Comparison of ENCODE assay signal across 9 cellular contexts in genomic region chr10:70106958-70107791, GRCh38. TPM values are rescaled to one million over a fixed set of nuclear protein-coding genes. Genes with fewer than 3 reads are reported as not detected.
A peak's percentile ranks its signal among the peaks of the same experiment; 100 is the strongest.
DNase-seq lines count a peak whose midpoint lies in the region; ATAC-seq and TF ChIP-seq lines count a peak whose summit lies in the region.
"Had no signal": no experiment of that assay in that cellular context is flagged by ENCODE, and none has a peak within 500 bp of the region (broad histone marks: within the 10 kb centered on the region; RNA-seq: fewer than 3 reads in every experiment).

No MANE protein-coding gene starts in this region.

- TF ChIP-seq CTCF in 22Rv1 (IDR thresholded peaks at IDR 0.05) (peak; percentile 83), GM13977 (IDR thresholded peaks at IDR 0.05; ENCODE audit: extremely low read depth, insufficient read depth, missing control alignments) (peak; percentile 72), NB4 (IDR thresholded peaks at IDR 0.05; ENCODE audit: low read depth, low read length) (peak; percentile 71)

- ATAC-seq in HG02973 (IDR thresholded peaks at IDR 0.05; ENCODE audit: unreplicated experiment) = no peak

- no peak for TF ChIP-seq POLR2A in NB4 (IDR thresholded peaks at IDR 0.05; ENCODE audit: extremely low read depth, insufficient read length)
- TF ChIP-seq POLR2A in erythroblast (IDR thresholded peaks at IDR 0.05; ENCODE audit: low read length) = no peak

- no peak overlapping the region for H3K4me3 ChIP-seq in NB4 (ENCODE audit: low read depth, low read length)
- H3K4me3 ChIP-seq: HAP-1 had no signal

- peak; percentile 72 for DNase-seq in GM13977 (ENCODE audit: low spot score)
- peak; percentile 64 for DNase-seq in NB4 (ENCODE audit: low read depth)
- DNase-seq in erythroblast (lab: John Stamatoyannopoulos, UW) = peak; percentile 28 to 42
- no peak for DNase-seq in NCI-H2171 treated with DMSO at 0.1 percent for 48 hours (lab: John Stamatoyannopoulos, UW)
- no peak for DNase-seq in activated effector memory CD4-positive, alpha-beta T cell treated with anti-CD3 and anti-CD28 coated beads, Interleukin-2, amount 50 U/mL, for 16 hours
- DNase-seq in G401 (ENCODE audit: low spot score) = no peak

- in situ Hi-C loops in GM13977 (cut with MboI; ENCODE audit: low pct_unique_long_range_greater_than_20kb, low sequenced_read_pairs, unreplicated experiment) (no loop called here), G401 (cut with HindIII; ENCODE audit: low sequenced_read_pairs) (no loop called here)

- H3K27ac ChIP-seq in 22Rv1 = no peak overlapping the region

RNA-seq across cellular contexts. Expression of gene AIFM2, which starts 25.4 kb away (rescaled TPM):
- 0.74 and 0.78 TPM in 2 replicates for total RNA-seq in G401 (2014; rRNA removed; shearing (Covaris generic))

RNA-seq across cellular contexts. Expression of gene TYSND1, which starts 39.3 kb away (rescaled TPM):
- 29.9 and 30.4 TPM in 2 replicates for total RNA-seq in G401 (2014; rRNA removed; shearing (Covaris generic))

RNA-seq across cellular contexts. Expression of gene MACROH2A2, which starts 54.5 kb away (rescaled TPM):
- total RNA-seq in G401 (2014; rRNA removed; shearing (Covaris generic)) = 83.1 and 100 TPM in 2 replicates

Comparison
In these comparisons a context has a peak if more than half of its experiments do, and no peak if none do; other contexts are left out.
1. DNase-seq: peak in GM13977 (single experiment), NB4 (single experiment) and erythroblast (2 of 2); none in NCI-H2171 treated with DMSO at 0.1 percent for 48 hours (single experiment), activated effector memory CD4-positive, alpha-beta T cell treated with anti-CD3 and anti-CD28 coated beads, Interleukin-2, amount 50 U/mL, for 16 hours (single experiment) and G401 (single experiment).
2. Peak in every context shown above with its lines, with median percentiles within 50 percentile points of each other: CTCF ChIP-seq.